In genomic region chr11:97069160-97069559, GRCh38 we compare ENCODE assay signal across 38 cellular contexts.
"Had no signal": no experiment of that assay in that cellular context is flagged by ENCODE, and none has a peak within 500 bp of the region (broad histone marks: within the 10 kb centered on the region; RNA-seq: fewer than 3 reads in every experiment).

No MANE protein-coding gene starts in this region.

- H3K36me3 Mint-ChIP-seq: activated naive CD4-positive, alpha-beta T cell treated with anti-CD3 and anti-CD28 coated beads, Interleukin-2, amount 10 ng/mL, durations not matched to agents 7 days and 5 days; activated naive CD4-positive, alpha-beta T cell treated with anti-CD3 and anti-CD28 coated beads, Interleukin-2, amount 50 U/mL, for 24 hours; activated naive CD8-positive, alpha-beta T cell; activated naive CD8-positive, alpha-beta T cell treated with anti-CD3 and anti-CD28 coated beads for 36 hours; activated naive CD8-positive, alpha-beta T cell treated with anti-CD3 and anti-CD28 coated beads, Interleukin-2, amount 10 ng/mL, durations not matched to agents 7 days and 5 days; brain had no signal

- H3K27ac Mint-ChIP-seq: activated naive CD4-positive, alpha-beta T cell treated with anti-CD3 and anti-CD28 coated beads for 36 hours; activated naive CD4-positive, alpha-beta T cell treated with anti-CD3 and anti-CD28 coated beads, Interleukin-2, amount 10 ng/mL, durations not matched to agents 7 days and 5 days; activated naive CD4-positive, alpha-beta T cell treated with anti-CD3 and anti-CD28 coated beads, Interleukin-2, amount 50 U/mL, for 24 hours; activated naive CD4-positive, alpha-beta T cell treated with anti-CD3 and anti-CD28 coated beads, Interleukin-2, amount 50 U/mL, for 72 hours; activated naive CD8-positive, alpha-beta T cell; activated naive CD8-positive, alpha-beta T cell treated with anti-CD3 and anti-CD28 coated beads for 36 hours; activated naive CD8-positive, alpha-beta T cell treated with anti-CD3 and anti-CD28 coated beads, Interleukin-2, amount 10 ng/mL, durations not matched to agents 7 days and 5 days; activated naive CD8-positive, alpha-beta T cell treated with anti-CD3 and anti-CD28 coated beads, Interleukin-2, amount 50 U/mL, for 24 hours; activated T-cell treated with anti-CD3 and anti-CD28 coated beads, Interleukin-2, amount 50 U/mL, for 72 hours; activated T-helper 1 cell treated with anti-CD3 and anti-CD28 coated beads, Interleukin-12 subunit alpha, Interleukin-12 subunit beta, Interleukin-2, Interleukin-4 antibody, amounts not matched to agents 30 ng/mL and 10 ng/mL and 1 ng/mL, durations not matched to agents 14 hours and 24 hours and 36 hours; activated T-helper 17 cell treated with anti-CD3 and anti-CD28 coated beads, Interleukin-2, amount 50 U/mL, for 72 hours; activated T-helper 2 cell treated with anti-CD3 and anti-CD28 coated beads, Interferon-gamma antibody, Interleukin-2, Interleukin-4, amounts not matched to agents 10 μg/mL and 5 μg/mL and 100 μg/mL, durations not matched to agents 14 hours and 24 hours and 36 hours; brain had no signal

- H3K27ac ChIP-seq: adrenal gland, ascending aorta, body of pancreas, brain microvascular endothelial cell, breast epithelium, cardiac muscle cell had no signal

- FAIRE-seq: bronchial epithelial cell, colon had no signal

- DNase-seq: activated effector memory CD4-positive, alpha-beta T cell treated with anti-CD3 and anti-CD28 coated beads, Interleukin-2, amount 50 U/mL, for 16 hours; activated effector memory CD4-positive, alpha-beta T cell treated with Interleukin-2 at 50 U/mL for 16 hours; activated gamma-delta T cell; activated gamma-delta T cell treated with Interleukin-2 at 50 U/mL for 16 hours; activated naive CD4-positive, alpha-beta T cell; activated naive CD4-positive, alpha-beta T cell treated with anti-CD3 and anti-CD28 coated beads for 36 hours; activated naive CD4-positive, alpha-beta T cell treated with anti-CD3 and anti-CD28 coated beads, Interleukin-2, amount 10 ng/mL, durations not matched to agents 7 days and 5 days; activated naive CD4-positive, alpha-beta T cell treated with anti-CD3 and anti-CD28 coated beads, Interleukin-2, amount 50 U/mL, for 16 hours; activated naive CD4-positive, alpha-beta T cell treated with Interleukin-2 at 50 U/mL for 16 hours; activated naive CD8-positive, alpha-beta T cell treated with anti-CD3 and anti-CD28 coated beads for 36 hours; activated naive CD8-positive, alpha-beta T cell treated with anti-CD3 and anti-CD28 coated beads, Interleukin-2, amount 10 ng/mL, durations not matched to agents 7 days and 5 days; activated naive CD8-positive, alpha-beta T cell treated with anti-CD3 and anti-CD28 coated beads, Interleukin-2, amount 50 U/mL, for 24 hours; activated T-cell treated with anti-CD3 and anti-CD28 coated beads, Interleukin-2, amount 50 U/mL, for 4 hours; activated T-cell treated with anti-CD3 and anti-CD28 coated beads, Interleukin-2, amount 50 U/mL, for 48 hours; activated T-cell treated with anti-CD3 and anti-CD28 coated beads, Interleukin-2, amount 50 U/mL, for 72 hours; adrenal gland; amniotic stem cell; amygdala; anterior cingulate cortex; aorta; body of pancreas; brain microvascular endothelial cell; caudate nucleus; central memory CD4-positive, alpha-beta T cell; cerebellar nuclear complex had no signal

- H3K27me3 ChIP-seq: adrenal gland, ascending aorta, body of pancreas, brain microvascular endothelial cell, breast epithelium, cardiac muscle cell had no signal

- H3K4me3 Mint-ChIP-seq: activated naive CD4-positive, alpha-beta T cell treated with anti-CD3 and anti-CD28 coated beads for 36 hours; activated naive CD4-positive, alpha-beta T cell treated with anti-CD3 and anti-CD28 coated beads, Interleukin-2, amount 10 ng/mL, durations not matched to agents 7 days and 5 days; activated naive CD4-positive, alpha-beta T cell treated with anti-CD3 and anti-CD28 coated beads, Interleukin-2, amount 50 U/mL, for 24 hours; activated naive CD8-positive, alpha-beta T cell; activated naive CD8-positive, alpha-beta T cell treated with anti-CD3 and anti-CD28 coated beads for 36 hours; activated naive CD8-positive, alpha-beta T cell treated with anti-CD3 and anti-CD28 coated beads, Interleukin-2, amount 10 ng/mL, durations not matched to agents 7 days and 5 days; activated naive CD8-positive, alpha-beta T cell treated with anti-CD3 and anti-CD28 coated beads, Interleukin-2, amount 50 U/mL, for 24 hours; activated T-cell treated with anti-CD3 and anti-CD28 coated beads, Interleukin-2, amount 50 U/mL, for 4 hours; activated T-cell treated with anti-CD3 and anti-CD28 coated beads, Interleukin-2, amount 50 U/mL, for 72 hours; activated T-helper 1 cell treated with anti-CD3 and anti-CD28 coated beads, Interleukin-12 subunit alpha, Interleukin-12 subunit beta, Interleukin-2, Interleukin-4 antibody, amounts not matched to agents 30 ng/mL and 10 ng/mL and 1 ng/mL, durations not matched to agents 14 hours and 24 hours and 36 hours; activated T-helper 17 cell treated with anti-CD3 and anti-CD28 coated beads, Interleukin-2, amount 50 U/mL, for 72 hours; brain; central memory CD8-positive, alpha-beta T cell had no signal

- H3K36me3 ChIP-seq: adrenal gland, ascending aorta, brain microvascular endothelial cell, breast epithelium, cardiac muscle cell had no signal

- H3K4me1 ChIP-seq: adrenal gland, ascending aorta, body of pancreas, breast epithelium had no signal

- H3K4me1 Mint-ChIP-seq: activated naive CD4-positive, alpha-beta T cell treated with anti-CD3 and anti-CD28 coated beads, Interleukin-2, amount 10 ng/mL, durations not matched to agents 7 days and 5 days; activated naive CD4-positive, alpha-beta T cell treated with anti-CD3 and anti-CD28 coated beads, Interleukin-2, amount 50 U/mL, for 24 hours; activated naive CD8-positive, alpha-beta T cell treated with anti-CD3 and anti-CD28 coated beads for 36 hours; activated naive CD8-positive, alpha-beta T cell treated with anti-CD3 and anti-CD28 coated beads, Interleukin-2, amount 10 ng/mL, durations not matched to agents 7 days and 5 days; activated naive CD8-positive, alpha-beta T cell treated with anti-CD3 and anti-CD28 coated beads, Interleukin-2, amount 50 U/mL, for 24 hours; activated T-helper 17 cell treated with anti-CD3 and anti-CD28 coated beads, Interleukin-2, amount 50 U/mL, for 72 hours; brain; central memory CD8-positive, alpha-beta T cell had no signal

- ATAC-seq: activated naive CD4-positive, alpha-beta T cell treated with anti-CD3 and anti-CD28 coated beads, Interleukin-2, amount 50 U/mL, for 72 hours; activated naive CD8-positive, alpha-beta T cell treated with anti-CD3 and anti-CD28 coated beads, Interleukin-2, amount 50 U/mL, for 24 hours; activated T-cell treated with anti-CD3 and anti-CD28 coated beads, Interleukin-2, amount 50 U/mL, for 4 hours; activated T-cell treated with anti-CD3 and anti-CD28 coated beads, Interleukin-2, amount 50 U/mL, for 72 hours; activated T-helper 17 cell treated with anti-CD3 and anti-CD28 coated beads, Interleukin-2, amount 50 U/mL, for 72 hours; body of pancreas had no signal

- H3K27me3 Mint-ChIP-seq: activated naive CD4-positive, alpha-beta T cell treated with anti-CD3 and anti-CD28 coated beads, Interleukin-2, amount 10 ng/mL, durations not matched to agents 7 days and 5 days; activated naive CD4-positive, alpha-beta T cell treated with anti-CD3 and anti-CD28 coated beads, Interleukin-2, amount 50 U/mL, for 24 hours; activated naive CD8-positive, alpha-beta T cell; activated naive CD8-positive, alpha-beta T cell treated with anti-CD3 and anti-CD28 coated beads for 36 hours; activated naive CD8-positive, alpha-beta T cell treated with anti-CD3 and anti-CD28 coated beads, Interleukin-2, amount 10 ng/mL, durations not matched to agents 7 days and 5 days; activated naive CD8-positive, alpha-beta T cell treated with anti-CD3 and anti-CD28 coated beads, Interleukin-2, amount 50 U/mL, for 24 hours; activated T-helper 17 cell treated with anti-CD3 and anti-CD28 coated beads, Interleukin-2, amount 50 U/mL, for 72 hours; central memory CD8-positive, alpha-beta T cell had no signal

- H3K4me3 ChIP-seq: adrenal gland, ascending aorta, body of pancreas, breast epithelium, cardiac muscle cell had no signal
